24 cellular contexts compared by ENCODE assay signal in genomic region chr21:41730399-41730798, GRCh38. TPM values are rescaled to one million over a fixed set of nuclear protein-coding genes. Genes with fewer than 3 reads are reported as not detected.
DNase-seq lines count a peak whose midpoint lies in the region; ATAC-seq and TF ChIP-seq lines count a peak whose summit lies in the region.
"Had no signal": no experiment of that assay in that cellular context is flagged by ENCODE, and none has a peak within 500 bp of the region (broad histone marks: within the 10 kb centered on the region; RNA-seq: fewer than 3 reads in every experiment).

No MANE protein-coding gene starts in this region.

- ATAC-seq in foreskin keratinocyte, result no peak
- no peak for ATAC-seq in GM21619 (IDR thresholded peaks at IDR 0.05; ENCODE audit: unreplicated experiment)

- H3K9ac ChIP-seq in OCI-LY3 (ENCODE audit: low read length), result no peak overlapping the region
- H3K9ac ChIP-seq: GM23248, KMS-11 had no signal

- POLR2A ChIA-PET in RWPE1 (lab: Yijun Ruan, JAX; ENCODE audit: low non-redundant PET), result no interaction called here

- H3K4me2 ChIP-seq in OCI-LY3 (ENCODE audit: low read length), result peak overlapping the region; percentile 35; the same call in 1 of the 2 replicates
- H3K4me2 ChIP-seq: KMS-11 had no signal

- H3K27me3 ChIP-seq in OCI-LY3 (ENCODE audit: low read depth, low read length) (peaks cover 16% of the 10 kb centered on the region; the same call in 1 of the 2 replicates), foreskin keratinocyte (no peaks in the 10 kb centered on the region)

- no peak overlapping the region for H2AFZ ChIP-seq in OCI-LY3 (ENCODE audit: low read depth, low read length)
- H2AFZ ChIP-seq: GM23248 had no signal

- H3K36me3 ChIP-seq in OCI-LY3 (replicated peaks; ENCODE audit: low read depth, low read length), result no peaks in the 10 kb centered on the region
- H3K36me3 ChIP-seq: HAP-1 had no signal

- H3K4me1 ChIP-seq in OCI-LY3 (ENCODE audit: low read length), result peaks cover 11% of the 10 kb centered on the region; the same call in 1 of the 2 replicates
- H3K4me1 ChIP-seq in foreskin keratinocyte, result peaks cover 35% of the 10 kb centered on the region
- H3K4me1 ChIP-seq: HAP-1 had no signal

- H3K79me2 ChIP-seq in OCI-LY3 (ENCODE audit: low read length), result no peaks in the 10 kb centered on the region

- H3K4me3 Mint-ChIP-seq in type B pancreatic cell, result no peak overlapping the region
- H3K4me3 Mint-ChIP-seq: CD4-positive, alpha-beta memory T cell; HFFc6; IgD-negative memory B cell had no signal

- no peaks in the 10 kb centered on the region for H3K36me3 Mint-ChIP-seq in type B pancreatic cell
- H3K36me3 Mint-ChIP-seq: CD4-positive, alpha-beta memory T cell had no signal

- H3K27ac ChIP-seq in OCI-LY3 (ENCODE audit: low read length) (no peak overlapping the region), RWPE1 (peak overlapping the region; percentile 58), foreskin keratinocyte (peak overlapping the region; percentile 48)
- H3K27ac ChIP-seq: GM23248, KMS-11, SK-N-MC had no signal

- peaks cover 17% of the 10 kb centered on the region for H3K4me1 Mint-ChIP-seq in type B pancreatic cell (ENCODE audit: unreplicated experiment)

- no peaks in the 10 kb centered on the region for H4K20me1 ChIP-seq in OCI-LY3 (ENCODE audit: insufficient read depth, low read length)

- no peaks in the 10 kb centered on the region for H3K27me3 Mint-ChIP-seq in type B pancreatic cell

- DNase-seq in RWPE1 (ENCODE audit: low spot score) (no peak), foreskin keratinocyte (no peak), type B pancreatic cell (ENCODE audit: extremely low spot score, unreplicated experiment) (no peak), NCI-H524 (lab: John Stamatoyannopoulos, UW) (no peak), kidney glomerular epithelial cell (lab: John Stamatoyannopoulos, UW) (no peak)
- DNase-seq: C1 segment of cervical spinal cord; CD4-positive, alpha-beta memory T cell; COR-L47; DMS53; GM23248; HFFc6; NCI-H1048; NCI-H1417 treated with DMSO at 0.1 percent for 48 hours; NCI-H1694 treated with DMSO at 0.1 percent for 48 hours; NCI-H2081; NCI-H2227 treated with DMSO at 0.1 percent for 48 hours; SIG-M5 had no signal

- TF ChIP-seq CTCF in OCI-LY3 (IDR thresholded peaks at IDR 0.05; ENCODE audit: low read depth, low read length), result no peak
- no peak for TF ChIP-seq CTCF in RWPE1 (conservative IDR thresholded peaks at IDR 0.05; ENCODE audit: low read depth)
- no peak for TF ChIP-seq CTCF in foreskin keratinocyte (conservative IDR thresholded peaks at IDR 0.05)
- no peak for TF ChIP-seq CTCF in type B pancreatic cell (conservative IDR thresholded peaks at IDR 0.05)

- peak overlapping the region; percentile 57 for H3K27ac Mint-ChIP-seq in type B pancreatic cell
- H3K27ac Mint-ChIP-seq: CD4-positive, alpha-beta memory T cell; HFFc6; IgD-negative memory B cell had no signal

- H3K9me3 ChIP-seq in OCI-LY3 (ENCODE audit: insufficient read depth, low read length), result no peaks in the 10 kb centered on the region
- H3K9me3 ChIP-seq: HAP-1 had no signal

- CTCF ChIA-PET in RWPE1 (lab: Yijun Ruan, JAX), result no interaction called here

- peaks cover 12% of the 10 kb centered on the region for H3K9me3 Mint-ChIP-seq in type B pancreatic cell
- H3K9me3 Mint-ChIP-seq: HFFc6 had no signal

- H3K4me3 ChIP-seq in OCI-LY3 (ENCODE audit: low read length), result no peak overlapping the region
- H3K4me3 ChIP-seq: GM23248, HAP-1, SK-N-MC had no signal

RNA-seq across cellular contexts. Expression of gene RIPK4, which starts 36.5 kb away (rescaled TPM):
- total RNA-seq in foreskin keratinocyte, result 33.2 and 40.9 TPM in 2 replicates
- polyA plus RNA-seq in foreskin keratinocyte, result 18.9 and 23.8 TPM in 2 replicates
- 13.7 and 30.3 TPM in 2 replicates for total RNA-seq in type B pancreatic cell (ENCODE audit: low replicate concordance)
- total RNA-seq: G401 had no signal
- polyA plus RNA-seq: IgD-negative memory B cell had no signal
